Comparison of ENCODE assay signal across 1 cellular context in the genomic region with DNA sequence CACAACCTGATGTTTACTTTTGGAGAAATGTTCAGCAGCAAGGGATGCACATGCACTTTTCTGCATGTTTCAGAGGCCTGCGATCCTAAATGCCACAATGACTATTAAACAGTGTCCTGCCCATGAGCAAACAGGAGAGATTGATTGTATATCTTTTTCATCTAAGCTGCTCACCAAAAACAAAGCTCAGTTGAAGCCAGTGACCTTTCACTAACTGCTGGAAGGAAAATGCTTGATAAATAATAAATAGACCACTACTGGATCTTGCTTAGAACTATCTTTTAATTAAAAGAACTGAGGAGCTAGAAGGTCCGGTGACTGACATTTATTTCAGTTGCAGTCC.
A peak's percentile ranks its signal among the peaks of the same experiment; 100 is the strongest.
TF ChIP-seq lines count a peak whose summit lies in the region.

No MANE protein-coding gene starts in this region.

TF ChIP-seq in HepG2, 621 proteins besides CTCF, POLR2A, EP300 and RAD21:
- TF ChIP-seq YY1 (IDR thresholded peaks at IDR 0.05; ENCODE audit: insufficient read depth, insufficient replicate concordance, low read depth, low read length) (no peak), BORCS8-MEF2B (CRISPR knock-in tag; IDR thresholded peaks at IDR 0.05) (0 out of 2 replicates have a peak, but pooled peaks have one; percentile 4), FOXK2 (IDR thresholded peaks at IDR 0.05) (no peak), HOXA9 (CRISPR knock-in tag; IDR thresholded peaks at IDR 0.05; ENCODE audit: borderline replicate concordance) (no peak), ZSCAN25 (CRISPR knock-in tag; IDR thresholded peaks at IDR 0.05) (0 out of 2 replicates have a peak, but pooled peaks have one; percentile 37), SUZ12 (IDR thresholded peaks at IDR 0.05; ENCODE audit: low read depth, low read length) (no peak), ASH2L (IDR thresholded peaks at IDR 0.05; ENCODE audit: insufficient read length, low read depth, low read length) (peak; percentile 34), HDAC2 (CRISPR knock-in tag; IDR thresholded peaks at IDR 0.05) (0 out of 2 replicates have a peak, but pooled peaks have one; percentile 4), ZSCAN9 (CRISPR knock-in tag; IDR thresholded peaks at IDR 0.05; ENCODE audit: borderline replicate concordance) (no peak), ZNF280D (CRISPR knock-in tag; IDR thresholded peaks at IDR 0.05) (no peak), GZF1 (CRISPR knock-in tag; IDR thresholded peaks at IDR 0.05) (no peak), TEAD2 (CRISPR knock-in tag; IDR thresholded peaks at IDR 0.05) (no peak), CREM (IDR thresholded peaks at IDR 0.05) (peak; percentile 7; the same call in 1 of the 2 replicates), CREM (CRISPR knock-in tag; IDR thresholded peaks at IDR 0.05) (no peak), ELF1 (CRISPR knock-in tag; IDR thresholded peaks at IDR 0.05) (0 out of 2 replicates have a peak, but pooled peaks have one; percentile 5), ZNF343 (CRISPR knock-in tag; IDR thresholded peaks at IDR 0.05) (no peak), FOXA1 (IDR thresholded peaks at IDR 0.05) (no peak), FOXA1 (CRISPR knock-in tag; IDR thresholded peaks at IDR 0.05) (peak; percentile 59; the same call in 1 of the 2 replicates), ZNF253 (CRISPR knock-in tag; IDR thresholded peaks at IDR 0.05; ENCODE audit: borderline replicate concordance) (no peak), KLF6 (CRISPR knock-in tag; IDR thresholded peaks at IDR 0.05) (peak; percentile 22; the same call in 1 of the 2 replicates), ERF (CRISPR knock-in tag; IDR thresholded peaks at IDR 0.05) (no peak), ZNF781 (CRISPR knock-in tag; IDR thresholded peaks at IDR 0.05; ENCODE audit: borderline replicate concordance, not compliant biosample characterization) (no peak), PRMT3 (CRISPR knock-in tag; IDR thresholded peaks at IDR 0.05; ENCODE audit: borderline replicate concordance, low read depth) (no peak), ZNF549 (CRISPR knock-in tag; IDR thresholded peaks at IDR 0.05) (no peak), ZNF431 (CRISPR knock-in tag; IDR thresholded peaks at IDR 0.05; ENCODE audit: borderline replicate concordance, low read depth) (no peak), ZEB1 (IDR thresholded peaks at IDR 0.05; ENCODE audit: insufficient replicate concordance, low read depth) (no peak), SSRP1 (CRISPR knock-in tag; IDR thresholded peaks at IDR 0.05) (peak; percentile 49; the same call in 1 of the 2 replicates), ZSCAN31 (CRISPR knock-in tag; IDR thresholded peaks at IDR 0.05; ENCODE audit: low read depth) (no peak), TRAFD1 (CRISPR knock-in tag; IDR thresholded peaks at IDR 0.05; ENCODE audit: borderline replicate concordance) (no peak), FOXK1 (CRISPR knock-in tag; IDR thresholded peaks at IDR 0.05; ENCODE audit: borderline replicate concordance, low read depth) (peak; percentile 3; the same call in 1 of the 2 replicates)
- TF ChIP-seq, protein P1, sequence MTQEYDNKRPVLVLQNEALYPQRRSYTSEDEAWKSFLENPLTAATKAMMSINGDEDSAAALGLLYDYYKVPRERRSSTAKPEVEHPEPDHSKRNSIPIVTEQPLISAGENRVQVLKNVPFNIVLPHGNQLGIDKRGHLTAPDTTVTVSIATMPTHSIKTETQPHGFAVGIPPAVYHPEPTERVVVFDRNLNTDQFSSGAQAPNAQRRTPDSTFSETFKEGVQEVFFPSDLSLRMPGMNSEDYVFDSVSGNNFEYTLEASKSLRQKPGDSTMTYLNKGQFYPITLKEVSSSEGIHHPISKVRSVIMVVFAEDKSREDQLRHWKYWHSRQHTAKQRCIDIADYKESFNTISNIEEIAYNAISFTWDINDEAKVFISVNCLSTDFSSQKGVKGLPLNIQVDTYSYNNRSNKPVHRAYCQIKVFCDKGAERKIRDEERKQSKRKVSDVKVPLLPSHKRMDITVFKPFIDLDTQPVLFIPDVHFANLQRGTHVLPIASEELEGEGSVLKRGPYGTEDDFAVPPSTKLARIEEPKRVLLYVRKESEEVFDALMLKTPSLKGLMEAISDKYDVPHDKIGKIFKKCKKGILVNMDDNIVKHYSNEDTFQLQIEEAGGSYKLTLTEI (CRISPR knock-in tag; conservative IDR thresholded peaks at IDR 0.05), result no peak
- TF ChIP-seq, protein P2, sequence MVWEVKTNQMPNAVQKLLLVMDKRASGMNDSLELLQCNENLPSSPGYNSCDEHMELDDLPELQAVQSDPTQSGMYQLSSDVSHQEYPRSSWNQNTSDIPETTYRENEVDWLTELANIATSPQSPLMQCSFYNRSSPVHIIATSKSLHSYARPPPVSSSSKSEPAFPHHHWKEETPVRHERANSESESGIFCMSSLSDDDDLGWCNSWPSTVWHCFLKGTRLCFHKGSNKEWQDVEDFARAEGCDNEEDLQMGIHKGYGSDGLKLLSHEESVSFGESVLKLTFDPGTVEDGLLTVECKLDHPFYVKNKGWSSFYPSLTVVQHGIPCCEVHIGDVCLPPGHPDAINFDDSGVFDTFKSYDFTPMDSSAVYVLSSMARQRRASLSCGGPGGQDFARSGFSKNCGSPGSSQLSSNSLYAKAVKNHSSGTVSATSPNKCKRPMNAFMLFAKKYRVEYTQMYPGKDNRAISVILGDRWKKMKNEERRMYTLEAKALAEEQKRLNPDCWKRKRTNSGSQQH (CRISPR knock-in tag; IDR thresholded peaks at IDR 0.05; ENCODE audit: low read depth), result no peak
